ENCODE assay signal across 14 cellular contexts in genomic region chr17:50472768-50473167, GRCh38. TPM values are rescaled to one million over a fixed set of nuclear protein-coding genes. Genes with fewer than 3 reads are reported as not detected.
DNase-seq lines count a peak whose midpoint lies in the region; FAIRE-seq and TF ChIP-seq lines count a peak whose summit lies in the region.
"Not testable (repeated sequence)": the region's sequence is repeated elsewhere in the genome, so short reads cannot be mapped to it uniquely, and the experiment has no call there.
"Had no signal": no experiment of that assay in that cellular context is flagged by ENCODE, and none has a peak within 500 bp of the region (broad histone marks: within the 10 kb centered on the region; RNA-seq: fewer than 3 reads in every experiment).

No MANE protein-coding gene starts in this region.

- peaks cover 27% of the 10 kb centered on the region for H3K27me3 Mint-ChIP-seq in astrocyte (ENCODE audit: low read depth, unreplicated experiment)

- in situ Hi-C loops in G401 (cut with HindIII; ENCODE audit: low sequenced_read_pairs), result loop anchor here (5.0 kb wide), 1 partner anchor 45 kb away; the partner anchor contains the start of gene ACSF2

- H2BK5ac ChIP-seq in H1 (ENCODE audit: low read depth, low read length), result not testable (repeated sequence)

- H3K9me3 Mint-ChIP-seq in astrocyte (ENCODE audit: unreplicated experiment), result not testable (repeated sequence)

- not testable (repeated sequence) for H3K4me3 ChIP-seq in astrocyte (ENCODE audit: insufficient read depth, low read depth, low read length); H1 (ENCODE audit: extremely low read depth in 1 of 4, insufficient read depth in 2 of 4, low read depth in 3 of 4, low read length in 4 of 4)

- H4K91ac ChIP-seq in H1 (replicated peaks; ENCODE audit: insufficient read length, low read length), result not testable (repeated sequence)

- not testable (repeated sequence) for H2AFZ ChIP-seq in astrocyte (ENCODE audit: low read depth, low read length); H1 (ENCODE audit: low read length)

- peaks cover 12% of the 10 kb centered on the region for H3K36me3 Mint-ChIP-seq in astrocyte (ENCODE audit: low read depth, unreplicated experiment)

- not testable (repeated sequence) for H3K23ac ChIP-seq in H1 (ENCODE audit: insufficient read length)

- not testable (repeated sequence) for H3K36me3 ChIP-seq in astrocyte (ENCODE audit: insufficient read depth, low read length); H1 (ENCODE audit: control insufficient read depth in 2 of 4, insufficient read depth in 4 of 4, low read length in 3 of 4)

- not testable (repeated sequence) for TF ChIP-seq POLR2A in H1 (IDR thresholded peaks at IDR 0.05; ENCODE audit: control extremely low read depth in 1 of 2, low read depth in 2 of 2, low read length in 2 of 2)

- H2BK15ac ChIP-seq in H1 (ENCODE audit: low read length), result not testable (repeated sequence)

- not testable (repeated sequence) for H3K4me3 Mint-ChIP-seq in astrocyte (ENCODE audit: unreplicated experiment)

- not testable (repeated sequence) for H4K5ac ChIP-seq in H1 (ENCODE audit: insufficient read length, low read depth, low read length)

- H4K20me1 ChIP-seq in astrocyte (ENCODE audit: insufficient read depth, low read length); H1 (replicated peaks in 1 of 2; ENCODE audit: control insufficient read depth in 1 of 2, insufficient read depth in 2 of 2, low read length in 2 of 2): not testable (repeated sequence)

- TF ChIP-seq EP300 in H1 (IDR thresholded peaks at IDR 0.05; ENCODE audit: borderline replicate concordance in 1 of 2, low read depth in 2 of 2, low read length in 2 of 2), result not testable (repeated sequence)

- H3K9me3 ChIP-seq in astrocyte (ENCODE audit: insufficient read depth, low read depth, low read length); H1 (ENCODE audit: insufficient read depth in 2 of 2, low read depth in 1 of 2, low read length in 1 of 2): not testable (repeated sequence)

- H3K4me1 Mint-ChIP-seq in astrocyte (ENCODE audit: low read depth, unreplicated experiment), result not testable (repeated sequence)

- not testable (repeated sequence) for H3K23me2 ChIP-seq in H1 (ENCODE audit: low read depth, low read length)

- H3K4me2 ChIP-seq in astrocyte (ENCODE audit: low read length); H1 (ENCODE audit: insufficient read depth in 1 of 2, low read depth in 2 of 2, low read length in 2 of 2): not testable (repeated sequence)

- not testable (repeated sequence) for H3K4me1 ChIP-seq in astrocyte (ENCODE audit: insufficient read depth, low read length)
- H3K4me1 ChIP-seq in H1 (replicated peaks in 1 of 4; ENCODE audit: control insufficient read depth in 3 of 4, insufficient read depth in 4 of 4, low read length in 3 of 4), result peaks cover 0 to 11% (median 9%) of the 10 kb centered on the region in 4 experiments; a peak in 6 of 7 replicates

- not testable (repeated sequence) for H4K8ac ChIP-seq in H1 (ENCODE audit: extremely low read depth, insufficient read depth, low read length)

- TF ChIP-seq CTCF in astrocyte (IDR thresholded peaks at IDR 0.05; ENCODE audit: insufficient read depth, low read depth, low read length) (peak; percentile 25), H1 (IDR thresholded peaks at IDR 0.05; ENCODE audit: control extremely low read depth in 1 of 3, insufficient read depth in 1 of 3, low read depth in 1 of 3, low read length in 3 of 3) (peak in 2 of 3 experiments; percentile 10 to 29; a peak in 1 of 4 replicates)

- not testable (repeated sequence) for H3K9ac ChIP-seq in astrocyte (ENCODE audit: low read length); H1 (replicated peaks in 1 of 4; ENCODE audit: extremely low read depth in 1 of 4, low read depth in 3 of 4, low read length in 3 of 4)

- not testable (repeated sequence) for H3K79me2 ChIP-seq in astrocyte (ENCODE audit: insufficient read depth, low read length); H1 (ENCODE audit: control insufficient read depth in 1 of 2, insufficient read depth in 2 of 2, low read length in 2 of 2)

- TF ChIP-seq RAD21 in H1 (IDR thresholded peaks at IDR 0.05 in 1 of 2, conservative IDR thresholded peaks at IDR 0.05 in 1 of 2; ENCODE audit: low read depth in 2 of 2, low read length in 2 of 2), result not testable (repeated sequence)

- not testable (repeated sequence) for H2AK5ac ChIP-seq in H1 (ENCODE audit: low read depth, low read length)

- H2BK120ac ChIP-seq in H1 (replicated peaks; ENCODE audit: low read depth, low read length), result not testable (repeated sequence)

- H3K27me3 ChIP-seq in astrocyte (ENCODE audit: insufficient read depth, low read length) (peaks cover 20% of the 10 kb centered on the region), H1 (replicated peaks in 1 of 4; ENCODE audit: control insufficient read depth in 3 of 4, extremely low read depth in 1 of 4, insufficient read depth in 3 of 4, low read length in 3 of 4) (peaks cover 8 to 30% (median 23%) of the 10 kb centered on the region in 4 experiments; a peak in 6 of 7 replicates)

- H3K18ac ChIP-seq in H1 (ENCODE audit: extremely low read depth, low read length), result not testable (repeated sequence)

- H3K27ac Mint-ChIP-seq in astrocyte (ENCODE audit: unreplicated experiment), result not testable (repeated sequence)

- H2BK12ac ChIP-seq in H1 (ENCODE audit: low read depth, low read length), result not testable (repeated sequence)

- 87% methylated on average over 13 of the region's 13 CpGs; no CpG with 5 or more reads in 1 of the 2 experiments for whole genome bisulfite sequencing in H1 (ENCODE audit: extremely low coverage in 1 of 2, insufficient coverage in 1 of 2, insufficient read length in 1 of 2, insufficient replicate concordance in 2 of 2, low coverage in 1 of 2, low lambda C conversion rate in 2 of 2, missing lambda C conversion rate in 1 of 2), 2 experiments

- not testable (repeated sequence) for H3K14ac ChIP-seq in H1 (ENCODE audit: insufficient read length)

- not testable (repeated sequence) for H3K56ac ChIP-seq in H1 (replicated peaks; ENCODE audit: insufficient read length, low read depth, low read length)

- DNase-seq in G401 (ENCODE audit: low spot score) (peak; percentile 58), NCI-H146 treated with DMSO at 0.1 percent for 48 hours (lab: John Stamatoyannopoulos, UW; ENCODE audit: unreplicated experiment) (peak; percentile 15), iris pigment epithelial cell (ENCODE audit: low read depth) (peak; percentile 23), myocyte (ENCODE audit: low read depth) (peak; percentile 75), renal cortical epithelial cell (ENCODE audit: low read depth) (peak; percentile 39)
- DNase-seq in astrocyte (ENCODE audit: low read depth); H1 (ENCODE audit: low read depth in 1 of 2, low spot score in 2 of 2): not testable (repeated sequence)

- not testable (repeated sequence) for H3K79me1 ChIP-seq in H1 (ENCODE audit: low read depth, low read length)

- CTCF ChIA-PET in H1 (lab: Charles Lee; ENCODE audit: partially characterized antibody), result interaction anchor here (0.6 to 8.8 kb wide), 11 partner anchors 10 to 147 kb away, joined by 3 to 49 read pairs (median 4); partner anchors contain the start of gene LRRC59

- H2BK20ac ChIP-seq in H1 (ENCODE audit: low read length), result not testable (repeated sequence)

- H3K27ac ChIP-seq in astrocyte (ENCODE audit: low read depth, low read length); H1 (ENCODE audit: low read depth, low read length): not testable (repeated sequence)

- not testable (repeated sequence) for H3K4ac ChIP-seq in H1 (replicated peaks; ENCODE audit: insufficient read length, low read depth, low read length)

- POLR2A ChIA-PET in H1 (lab: Charles Lee; ENCODE audit: partially characterized antibody), result interaction anchor here (1.1 kb wide), 1 partner anchor 41 kb away, joined by 3 read pairs; no protein-coding TSS in a partner anchor

- not testable (repeated sequence) for FAIRE-seq in astrocyte (lab: Jason Lieb, UNC); H1 (lab: Jason Lieb, UNC)

RNA-seq across cellular contexts. Expression of gene CHAD, which starts 4.1 kb away (rescaled TPM):
- total RNA-seq in G401 (2014; rRNA removed; shearing (Covaris generic)), result not detected in 2 replicates
- total RNA-seq in astrocyte (not detected in 2 replicates), myocyte (not detected in 2 replicates), renal cortical epithelial cell (not detected in 2 replicates)
- 0.17 TPM in 1 of 2 replicates, not detected in the other for total RNA-seq in H1 (2021; fragmentation: NEBNext Ultra II Directional; extraction: Animal tissue kit (Norgen Biotek cat#: 25700))
- polyA plus RNA-seq in H1 (2011; rRNA removed), result 0.03 and 0.06 TPM in 2 replicates
- not detected for polyA plus RNA-seq in H1 (2011; cell fraction: cytosol; rRNA removed)
- polyA plus RNA-seq in H1 (2011; cell fraction: nucleus; rRNA removed), result not detected
- 0.56 to 0.72 TPM (median 0.66 TPM) in 4 replicates for polyA plus RNA-seq in H1 (2012, experiment 1 of 2)
- polyA plus RNA-seq in H1 (2012, experiment 2 of 2), result 0.12 TPM
- 0.28 TPM for polyA plus RNA-seq in H1 (2013, experiment 1 of 2)
- polyA plus RNA-seq in H1 (2013, experiment 2 of 2), result 0.44 TPM
- polyA minus RNA-seq in H1 (2011; rRNA and poly(A)+ RNA removed), result not detected in 2 replicates
- not detected for polyA minus RNA-seq in H1 (2011; cell fraction: cytosol; rRNA and poly(A)+ RNA removed)
- polyA minus RNA-seq in H1 (2011; cell fraction: nucleus; rRNA and poly(A)+ RNA removed), result not detected
- polyA plus RNA-seq in myocyte (2012), result 1.2 TPM
- total RNA-seq: activated naive CD4-positive, alpha-beta T cell treated with anti-CD3 and anti-CD28 coated beads, Interleukin-2, amount 50 U/mL, for 72 hours; activated T-helper 17 cell treated with anti-CD3 and anti-CD28 coated beads, Interleukin-2, amount 50 U/mL, for 72 hours; HT-29; mammary epithelial cell; naive thymus-derived CD8-positive, alpha-beta T cell had no signal
- polyA plus RNA-seq: mammary epithelial cell; naive thymus-derived CD8-positive, alpha-beta T cell had no signal

RNA-seq across cellular contexts. Expression of gene RSAD1, which starts 5.9 kb away (rescaled TPM):
- 31.9 and 34.5 TPM in 2 replicates for total RNA-seq in G401 (2014; rRNA removed; shearing (Covaris generic))
- total RNA-seq in astrocyte (18.8 and 21.6 TPM in 2 replicates), myocyte (34.2 and 39.3 TPM in 2 replicates), renal cortical epithelial cell (9.2 and 14.6 TPM in 2 replicates)
- 31.3 and 33.5 TPM in 2 replicates for total RNA-seq in H1 (2021; fragmentation: NEBNext Ultra II Directional; extraction: Animal tissue kit (Norgen Biotek cat#: 25700))
- polyA plus RNA-seq in H1 (2011; rRNA removed), result 17.9 and 21.9 TPM in 2 replicates
- 27.8 TPM for polyA plus RNA-seq in H1 (2011; cell fraction: cytosol; rRNA removed)
- 69.5 TPM for polyA plus RNA-seq in H1 (2011; cell fraction: nucleus; rRNA removed)
- polyA plus RNA-seq in H1 (2012, experiment 1 of 2), result 19.7 to 31.1 TPM (median 26.9 TPM) in 4 replicates
- polyA plus RNA-seq in H1 (2012, experiment 2 of 2), result 14.4 TPM
- polyA plus RNA-seq in H1 (2013, experiment 1 of 2), result 16.6 TPM
- polyA plus RNA-seq in H1 (2013, experiment 2 of 2), result 14.4 TPM
- polyA minus RNA-seq in H1 (2011; rRNA and poly(A)+ RNA removed), result 18.8 and 19.6 TPM in 2 replicates
- polyA minus RNA-seq in H1 (2011; cell fraction: cytosol; rRNA and poly(A)+ RNA removed), result 22.9 TPM
- 41.0 TPM for polyA minus RNA-seq in H1 (2011; cell fraction: nucleus; rRNA and poly(A)+ RNA removed)
- 27.5 TPM for polyA plus RNA-seq in myocyte (2012)

RNA-seq across cellular contexts. Expression of gene MYCBPAP, which starts 35.5 kb away (rescaled TPM):
- 0.58 and 1.7 TPM in 2 replicates for total RNA-seq in G401 (2014; rRNA removed; shearing (Covaris generic))
- total RNA-seq in astrocyte, result 0.99 and 1.4 TPM in 2 replicates
- 1.7 and 3.3 TPM in 2 replicates for total RNA-seq in H1 (2021; fragmentation: NEBNext Ultra II Directional; extraction: Animal tissue kit (Norgen Biotek cat#: 25700))
- 0.89 and 1.2 TPM in 2 replicates for polyA plus RNA-seq in H1 (2011; rRNA removed)
- 2.8 TPM for polyA plus RNA-seq in H1 (2011; cell fraction: cytosol; rRNA removed)
- polyA plus RNA-seq in H1 (2011; cell fraction: nucleus; rRNA removed), result 9.0 TPM
- 0.88 to 2.6 TPM (median 2.1 TPM) in 4 replicates for polyA plus RNA-seq in H1 (2012, experiment 1 of 2)
- 1.0 TPM for polyA plus RNA-seq in H1 (2012, experiment 2 of 2)
- 0.85 TPM for polyA plus RNA-seq in H1 (2013, experiment 1 of 2)
- polyA plus RNA-seq in H1 (2013, experiment 2 of 2), result 0.68 TPM
- polyA minus RNA-seq in H1 (2011; rRNA and poly(A)+ RNA removed), result 2.2 and 2.6 TPM in 2 replicates
- polyA minus RNA-seq in H1 (2011; cell fraction: cytosol; rRNA and poly(A)+ RNA removed), result 2.4 TPM
- polyA minus RNA-seq in H1 (2011; cell fraction: nucleus; rRNA and poly(A)+ RNA removed), result 6.1 TPM
- 0.35 and 0.52 TPM in 2 replicates for total RNA-seq in myocyte
- polyA plus RNA-seq in myocyte (2012), result 0.77 TPM
- total RNA-seq in renal cortical epithelial cell, result 0.30 TPM in 1 of 2 replicates, not detected in the other
- total RNA-seq: HT-29 had no signal

RNA-seq across cellular contexts. Expression of gene ACSF2, which starts 46.8 kb away (rescaled TPM):
- total RNA-seq in G401 (2014; rRNA removed; shearing (Covaris generic)), result 58.8 and 69.4 TPM in 2 replicates
- total RNA-seq in astrocyte (28.3 and 43.3 TPM in 2 replicates), myocyte (20.8 and 29.9 TPM in 2 replicates), renal cortical epithelial cell (32.5 and 44.5 TPM in 2 replicates)
- total RNA-seq in H1 (2021; fragmentation: NEBNext Ultra II Directional; extraction: Animal tissue kit (Norgen Biotek cat#: 25700)), result 16.1 and 16.3 TPM in 2 replicates
- polyA plus RNA-seq in H1 (2011; rRNA removed), result 14.5 and 19.7 TPM in 2 replicates
- polyA plus RNA-seq in H1 (2011; cell fraction: cytosol; rRNA removed), result 16.9 TPM
- 63.8 TPM for polyA plus RNA-seq in H1 (2011; cell fraction: nucleus; rRNA removed)
- 15.8 to 18.7 TPM (median 17.3 TPM) in 4 replicates for polyA plus RNA-seq in H1 (2012, experiment 1 of 2)
- 12.2 TPM for polyA plus RNA-seq in H1 (2012, experiment 2 of 2)
- polyA plus RNA-seq in H1 (2013, experiment 1 of 2), result 20.7 TPM
- 18.9 TPM for polyA plus RNA-seq in H1 (2013, experiment 2 of 2)
- polyA minus RNA-seq in H1 (2011; rRNA and poly(A)+ RNA removed), result 29.2 and 34.5 TPM in 2 replicates
- 10.1 TPM for polyA minus RNA-seq in H1 (2011; cell fraction: cytosol; rRNA and poly(A)+ RNA removed)
- polyA minus RNA-seq in H1 (2011; cell fraction: nucleus; rRNA and poly(A)+ RNA removed), result 29.0 TPM
- polyA plus RNA-seq in myocyte (2012), result 38.8 TPM

RNA-seq across cellular contexts. Expression of gene EPN3, which starts 59.8 kb away (rescaled TPM):
- total RNA-seq in G401 (2014; rRNA removed; shearing (Covaris generic)), result 2.3 and 2.8 TPM in 2 replicates
- total RNA-seq in astrocyte (0.24 and 1.7 TPM in 2 replicates), myocyte (not detected in 2 replicates), renal cortical epithelial cell (0.17 and 0.99 TPM in 2 replicates)
- 5.8 and 7.9 TPM in 2 replicates for total RNA-seq in H1 (2021; fragmentation: NEBNext Ultra II Directional; extraction: Animal tissue kit (Norgen Biotek cat#: 25700))
- 6.7 and 8.1 TPM in 2 replicates for polyA plus RNA-seq in H1 (2011; rRNA removed)
- polyA plus RNA-seq in H1 (2011; cell fraction: cytosol; rRNA removed), result 4.7 TPM
- polyA plus RNA-seq in H1 (2011; cell fraction: nucleus; rRNA removed), result 9.8 TPM
- polyA plus RNA-seq in H1 (2012, experiment 1 of 2), result 4.6 to 8.1 TPM (median 4.8 TPM) in 4 replicates
- 18.3 TPM for polyA plus RNA-seq in H1 (2012, experiment 2 of 2)
- polyA plus RNA-seq in H1 (2013, experiment 1 of 2), result 4.9 TPM
- 5.5 TPM for polyA plus RNA-seq in H1 (2013, experiment 2 of 2)
- 3.8 and 4.1 TPM in 2 replicates for polyA minus RNA-seq in H1 (2011; rRNA and poly(A)+ RNA removed)
- 5.2 TPM for polyA minus RNA-seq in H1 (2011; cell fraction: cytosol; rRNA and poly(A)+ RNA removed)
- polyA minus RNA-seq in H1 (2011; cell fraction: nucleus; rRNA and poly(A)+ RNA removed), result 11.3 TPM
- polyA plus RNA-seq in myocyte (2012), result not detected
- total RNA-seq: activated B cell treated with CpG ODN at 0.5 μM for 24 hours; activated naive CD4-positive, alpha-beta T cell treated with anti-CD3 and anti-CD28 coated beads, Interleukin-2, amount 50 U/mL, for 72 hours; activated T-helper 17 cell treated with anti-CD3 and anti-CD28 coated beads, Interleukin-2, amount 50 U/mL, for 72 hours; naive thymus-derived CD8-positive, alpha-beta T cell; temporal lobe had no signal
- polyA plus RNA-seq: naive thymus-derived CD8-positive, alpha-beta T cell had no signal
